Comparison of ENCODE assay signal across 29 cellular contexts in the genomic region with DNA sequence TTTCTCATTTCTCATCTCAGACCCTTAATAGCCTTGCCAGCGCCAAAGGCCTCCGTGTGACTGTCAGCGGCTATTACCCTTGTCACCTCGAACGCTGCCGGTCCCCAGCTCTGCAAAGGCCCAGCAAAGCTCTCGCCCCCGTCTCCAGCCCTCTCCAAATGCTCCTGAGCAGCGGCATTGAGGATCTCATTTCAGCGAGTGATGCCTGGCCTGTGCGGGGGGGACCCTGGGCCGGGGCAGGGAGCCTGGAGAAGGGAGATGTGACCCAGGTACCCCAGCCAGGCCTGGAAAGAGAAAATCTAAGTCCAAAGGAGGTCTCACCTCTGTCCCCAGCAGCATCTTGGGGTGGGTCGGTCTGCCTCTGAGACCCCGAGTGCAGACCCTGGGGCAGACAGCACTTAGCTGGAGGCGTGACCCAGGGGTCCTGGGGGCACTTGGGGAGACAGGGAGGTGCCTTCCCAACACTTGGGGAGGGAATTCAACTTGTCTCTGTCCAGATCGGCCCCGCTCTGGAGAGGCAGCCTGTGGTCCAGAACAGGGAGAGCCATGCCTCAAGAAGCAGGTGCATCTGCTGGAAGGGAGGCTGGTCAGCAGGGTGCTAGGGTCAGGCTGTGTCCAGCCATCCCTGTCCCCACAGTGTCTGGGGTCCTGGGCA.
"Had no signal": no experiment of that assay in that cellular context is flagged by ENCODE, and none has a peak within 500 bp of the region (broad histone marks: within the 10 kb centered on the region; RNA-seq: fewer than 3 reads in every experiment).

No MANE protein-coding gene starts in this region.

- H3K9me3 Mint-ChIP-seq: activated B cell treated with CpG ODN at 0.5 μM for 24 hours; activated CD8-positive, alpha-beta T cell treated with anti-CD3 and anti-CD28 coated beads for 36 hours; activated naive CD4-positive, alpha-beta T cell treated with anti-CD3 and anti-CD28 coated beads for 36 hours; activated naive CD4-positive, alpha-beta T cell treated with anti-CD3 and anti-CD28 coated beads, Interleukin-2, amount 50 U/mL, for 24 hours; activated naive CD8-positive, alpha-beta T cell treated with anti-CD3 and anti-CD28 coated beads for 36 hours; activated naive CD8-positive, alpha-beta T cell treated with anti-CD3 and anti-CD28 coated beads, Interleukin-2, amount 50 U/mL, for 24 hours; activated T-cell treated with anti-CD3 and anti-CD28 coated beads, Interleukin-2, amount 50 U/mL, for 4 hours; activated T-helper 17 cell treated with anti-CD3 and anti-CD28 coated beads, Interleukin-2, amount 50 U/mL, for 72 hours had no signal

- H3K27ac Mint-ChIP-seq: activated B cell treated with CpG ODN at 0.5 μM for 24 hours; activated CD8-positive, alpha-beta T cell treated with anti-CD3 and anti-CD28 coated beads for 36 hours; activated naive CD4-positive, alpha-beta T cell treated with anti-CD3 and anti-CD28 coated beads for 36 hours; activated naive CD4-positive, alpha-beta T cell treated with anti-CD3 and anti-CD28 coated beads, Interleukin-2, amount 50 U/mL, for 24 hours; activated naive CD8-positive, alpha-beta T cell treated with anti-CD3 and anti-CD28 coated beads for 36 hours; activated naive CD8-positive, alpha-beta T cell treated with anti-CD3 and anti-CD28 coated beads, Interleukin-2, amount 50 U/mL, for 24 hours; activated T-helper 17 cell treated with anti-CD3 and anti-CD28 coated beads, Interleukin-2, amount 50 U/mL, for 72 hours had no signal

- H3K27ac ChIP-seq: adrenal gland, body of pancreas, cardiac muscle cell, colonic mucosa, epithelial cell of prostate, esophagus squamous epithelium, gastroesophageal sphincter, VCaP had no signal

- ATAC-seq: activated CD4-positive, CD25-positive, alpha-beta regulatory T cell treated with anti-CD3 and anti-CD28 coated beads, Interleukin-2, amount 50 U/mL, for 24 hours; activated CD8-positive, alpha-beta T cell treated with anti-CD3 and anti-CD28 coated beads for 36 hours; activated T-cell treated with anti-CD3 and anti-CD28 coated beads, Interleukin-2, amount 50 U/mL, for 4 hours; activated T-helper 17 cell treated with anti-CD3 and anti-CD28 coated beads, Interleukin-2, amount 50 U/mL, for 72 hours; body of pancreas; gastroesophageal sphincter had no signal

- H3K36me3 ChIP-seq: adrenal gland, cardiac muscle cell, colonic mucosa, esophagus squamous epithelium, gastroesophageal sphincter had no signal

- H3K4me3 Mint-ChIP-seq: activated B cell treated with CpG ODN at 0.5 μM for 24 hours; activated CD8-positive, alpha-beta T cell treated with anti-CD3 and anti-CD28 coated beads for 36 hours; activated naive CD4-positive, alpha-beta T cell treated with anti-CD3 and anti-CD28 coated beads for 36 hours; activated naive CD4-positive, alpha-beta T cell treated with anti-CD3 and anti-CD28 coated beads, Interleukin-2, amount 50 U/mL, for 24 hours; activated naive CD8-positive, alpha-beta T cell treated with anti-CD3 and anti-CD28 coated beads for 36 hours; activated naive CD8-positive, alpha-beta T cell treated with anti-CD3 and anti-CD28 coated beads, Interleukin-2, amount 50 U/mL, for 24 hours; activated T-cell treated with anti-CD3 and anti-CD28 coated beads, Interleukin-2, amount 50 U/mL, for 4 hours; activated T-helper 17 cell treated with anti-CD3 and anti-CD28 coated beads, Interleukin-2, amount 50 U/mL, for 72 hours had no signal

- H3K4me3 ChIP-seq: adrenal gland, body of pancreas, cardiac muscle cell, colonic mucosa, esophagus squamous epithelium, gastroesophageal sphincter had no signal

- H3K4me1 ChIP-seq: adrenal gland, body of pancreas, colonic mucosa, gastroesophageal sphincter had no signal

- H3K27me3 ChIP-seq: body of pancreas, cardiac muscle cell, colonic mucosa had no signal

- DNase-seq: activated B cell treated with CpG ODN at 0.5 μM for 24 hours; activated CD4-positive, alpha-beta T cell treated with anti-CD3 and anti-CD28 coated beads for 48 hours; activated CD4-positive, alpha-beta T cell treated with anti-CD3 and anti-CD28 coated beads, Interleukin-2, amount 50 U/mL, for 1 hour; activated CD4-positive, alpha-beta T cell treated with anti-CD3 and anti-CD28 coated beads, Interleukin-2, amount 50 U/mL, for 48 hours; activated CD8-positive, alpha-beta memory T cell treated with anti-CD3 and anti-CD28 coated beads for 24 hours; activated CD8-positive, alpha-beta T cell treated with anti-CD3 and anti-CD28 coated beads for 36 hours; activated effector memory CD4-positive, alpha-beta T cell treated with Interleukin-2 at 50 U/mL for 16 hours; activated gamma-delta T cell treated with Interleukin-2 at 50 U/mL for 16 hours; activated naive CD4-positive, alpha-beta T cell treated with anti-CD3 and anti-CD28 coated beads for 36 hours; activated naive CD8-positive, alpha-beta T cell treated with anti-CD3 and anti-CD28 coated beads for 36 hours; activated naive CD8-positive, alpha-beta T cell treated with anti-CD3 and anti-CD28 coated beads, Interleukin-2, amount 50 U/mL, for 24 hours; activated T-cell treated with anti-CD3 and anti-CD28 coated beads, Interleukin-2, amount 50 U/mL, for 4 hours; adrenal gland; amygdala; body of pancreas; central memory CD4-positive, alpha-beta T cell; cerebellar nuclear complex; colonic mucosa; effector CD8-positive, alpha-beta T cell; esophagus squamous epithelium; foreskin melanocyte; T-helper 2 cell had no signal

- H3K4me1 Mint-ChIP-seq: activated B cell treated with CpG ODN at 0.5 μM for 24 hours; activated naive CD4-positive, alpha-beta T cell treated with anti-CD3 and anti-CD28 coated beads, Interleukin-2, amount 50 U/mL, for 24 hours; activated naive CD8-positive, alpha-beta T cell treated with anti-CD3 and anti-CD28 coated beads for 36 hours; activated naive CD8-positive, alpha-beta T cell treated with anti-CD3 and anti-CD28 coated beads, Interleukin-2, amount 50 U/mL, for 24 hours; activated T-helper 17 cell treated with anti-CD3 and anti-CD28 coated beads, Interleukin-2, amount 50 U/mL, for 72 hours had no signal

- H3K36me3 Mint-ChIP-seq: activated naive CD4-positive, alpha-beta T cell treated with anti-CD3 and anti-CD28 coated beads, Interleukin-2, amount 50 U/mL, for 24 hours; activated naive CD8-positive, alpha-beta T cell treated with anti-CD3 and anti-CD28 coated beads for 36 hours had no signal

- H3K9me3 ChIP-seq: adrenal gland, body of pancreas, colonic mucosa, esophagus squamous epithelium, gastroesophageal sphincter had no signal

- H3K27me3 Mint-ChIP-seq: activated B cell treated with CpG ODN at 0.5 μM for 24 hours; activated CD8-positive, alpha-beta T cell treated with anti-CD3 and anti-CD28 coated beads for 36 hours; activated naive CD4-positive, alpha-beta T cell treated with anti-CD3 and anti-CD28 coated beads, Interleukin-2, amount 50 U/mL, for 24 hours; activated naive CD8-positive, alpha-beta T cell treated with anti-CD3 and anti-CD28 coated beads for 36 hours; activated naive CD8-positive, alpha-beta T cell treated with anti-CD3 and anti-CD28 coated beads, Interleukin-2, amount 50 U/mL, for 24 hours had no signal
